In the genomic region with DNA sequence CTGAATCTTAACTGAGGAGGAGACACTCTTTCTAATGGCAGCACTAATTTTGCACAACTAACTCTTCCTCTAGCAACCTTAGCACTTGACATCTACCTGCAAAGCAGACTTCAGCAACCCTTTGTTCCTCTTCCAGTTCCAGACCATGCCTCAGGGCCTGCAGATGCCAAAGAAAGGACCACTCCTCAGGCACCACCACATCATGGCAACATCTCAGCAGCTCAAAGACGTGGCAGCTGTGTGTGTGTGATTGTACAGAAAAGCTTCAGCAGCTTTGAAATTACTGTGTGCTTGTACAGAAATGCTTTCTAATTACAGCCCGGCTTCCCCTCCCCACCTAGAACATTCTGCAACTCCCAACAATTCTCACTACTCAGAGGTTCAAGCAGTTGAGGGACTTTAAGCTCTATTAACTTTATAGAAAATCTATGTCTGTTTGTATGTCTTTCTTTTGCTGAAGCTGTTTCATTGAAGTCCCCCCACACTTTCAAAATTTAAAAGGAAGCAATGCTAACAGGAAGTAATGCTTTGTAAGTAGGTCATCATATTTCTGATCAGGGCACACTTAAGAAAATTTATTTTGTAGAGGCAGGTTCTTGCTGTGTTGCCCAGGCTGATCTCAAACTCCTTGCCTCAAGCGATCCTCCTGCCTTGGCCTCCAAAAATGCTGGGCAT, we compare ENCODE assay signal across 15 cellular contexts.
"Had no signal": no experiment of that assay in that cellular context is flagged by ENCODE, and none has a peak within 500 bp of the region (broad histone marks: within the 10 kb centered on the region; RNA-seq: fewer than 3 reads in every experiment).

No MANE protein-coding gene starts in this region.

- H3K27me3 ChIP-seq: testis had no signal

- H3K4me3 Mint-ChIP-seq: activated CD4-positive, alpha-beta T cell treated with anti-CD3 and anti-CD28 coated beads for 36 hours; brain; stimulated activated naive CD8-positive, alpha-beta T cell treated with anti-CD3 and anti-CD28 coated beads, Interleukin-15, amount 100 ng/mL, for 72 hours had no signal

- H3K4me3 ChIP-seq: testis had no signal

- H3K9ac ChIP-seq: parathyroid adenoma had no signal

- H3K9me3 ChIP-seq: testis had no signal

- H2AFZ ChIP-seq: parathyroid adenoma had no signal

- H3K27ac Mint-ChIP-seq: activated CD4-positive, alpha-beta T cell treated with anti-CD3 and anti-CD28 coated beads for 36 hours had no signal

- H3K36me3 Mint-ChIP-seq: brain had no signal

- H3K27ac ChIP-seq: parathyroid adenoma, testis, VCaP had no signal

- H3K9me3 Mint-ChIP-seq: stimulated activated naive CD8-positive, alpha-beta T cell treated with anti-CD3 and anti-CD28 coated beads, Interleukin-15, amount 100 ng/mL, for 72 hours had no signal

- DNase-seq: activated CD4-positive, alpha-beta T cell treated with anti-CD3 and anti-CD28 coated beads for 36 hours; activated CD8-positive, alpha-beta memory T cell treated with anti-CD3 and anti-CD28 coated beads for 24 hours; cerebellar nuclear complex; dermis blood vessel endothelial cell; hypothalamus; retina; stimulated activated CD4-positive, alpha-beta T cell treated with anti-CD3 and anti-CD28 coated beads, Interleukin-15, amount 100 ng/mL, for 24 hours; stimulated activated CD4-positive, alpha-beta T cell treated with anti-CD3 and anti-CD28 coated beads, Interleukin-4, amount 100 ng/mL, for 24 hours; stimulated activated naive CD8-positive, alpha-beta T cell treated with anti-CD3 and anti-CD28 coated beads, Interleukin-15, amount 100 ng/mL, for 72 hours; SW 1271; T1000; testis had no signal

- H3K27me3 Mint-ChIP-seq: activated CD4-positive, alpha-beta T cell treated with anti-CD3 and anti-CD28 coated beads for 36 hours; stimulated activated naive CD8-positive, alpha-beta T cell treated with anti-CD3 and anti-CD28 coated beads, Interleukin-15, amount 100 ng/mL, for 72 hours had no signal

- H3K4me1 ChIP-seq: parathyroid adenoma had no signal

- ATAC-seq: activated CD4-positive, alpha-beta T cell treated with anti-CD3 and anti-CD28 coated beads for 36 hours; stimulated activated naive CD8-positive, alpha-beta T cell treated with anti-CD3 and anti-CD28 coated beads, Interleukin-15, amount 100 ng/mL, for 72 hours had no signal

- H3K79me2 ChIP-seq: parathyroid adenoma had no signal
